ENCODE assay signal across 8 cellular contexts in genomic region chr5:80654391-80655230, GRCh38. TPM values are rescaled to one million over a fixed set of nuclear protein-coding genes. Genes with fewer than 3 reads are reported as not detected.
DNase-seq lines count a peak whose midpoint lies in the region; ATAC-seq and TF ChIP-seq lines count a peak whose summit lies in the region.

DHFR (minus strand) TSS chr5:80654983; CDS start chr5:80654489, 494 bp downstream.
MSH3 (plus strand) TSS chr5:80654652; CDS start chr5:80654728, 76 bp downstream.

- H3K4me1 ChIP-seq in upper lobe of right lung = peaks cover 19% of the 10 kb centered on the region

- no peaks in the 10 kb centered on the region for H3K27me3 Mint-ChIP-seq in T-helper 1 cell treated with Interleukin-12 subunit alpha and Interleukin-12 subunit beta and Interleukin-4 antibody, amounts not matched to agents 30 μg/mL and 1 μg/mL, for 36 hours (ENCODE audit: low read depth)
- no peaks in the 10 kb centered on the region for H3K27me3 Mint-ChIP-seq in progenitor cell of endocrine pancreas

- TF ChIP-seq CTCF in GM12875 (IDR thresholded peaks at IDR 0.05; ENCODE audit: borderline replicate concordance, insufficient read depth, low read depth, low read length) (no peak), progenitor cell of endocrine pancreas (IDR thresholded peaks at IDR 0.05; ENCODE audit: unreplicated experiment) (peak; percentile 42), upper lobe of right lung (IDR thresholded peaks at IDR 0.05) (no peak)

- H3K4me3 ChIP-seq in GM12875 (ENCODE audit: low read depth, low read length) = peak within 1 kb of the TSS; percentile 99
- H3K4me3 ChIP-seq in upper lobe of right lung = peak within 1 kb of the TSS; percentile 83

- ATAC-seq in HG02870 (IDR thresholded peaks at IDR 0.05; ENCODE audit: unreplicated experiment) = peak; percentile 31
- ATAC-seq in left ventricle myocardium superior = peak; percentile 86
- ATAC-seq in upper lobe of right lung = peak; percentile 94

- DNase-seq in NCI-H1694 treated with DMSO at 0.1 percent for 48 hours (lab: John Stamatoyannopoulos, UW) = peak; percentile 92
- peak; percentile 17 to 89 (median 78) for DNase-seq in amygdala (lab: John Stamatoyannopoulos, UW)
- DNase-seq in left ventricle myocardium superior = peak; percentile 93
- DNase-seq in progenitor cell of endocrine pancreas (ENCODE audit: low spot score, unreplicated experiment) = peak; percentile 72
- DNase-seq in upper lobe of right lung = peak; percentile 93

- intact Hi-C loops in left ventricle myocardium superior (cut with micrococcal nuclease) (no loop called here), upper lobe of right lung (cut with DNase I) (no loop called here)

- H3K4me1 Mint-ChIP-seq in T-helper 1 cell treated with Interleukin-12 subunit alpha and Interleukin-12 subunit beta and Interleukin-4 antibody, amounts not matched to agents 30 μg/mL and 1 μg/mL, for 36 hours (ENCODE audit: low read depth) = peaks cover 25% of the 10 kb centered on the region
- peaks cover 17% of the 10 kb centered on the region for H3K4me1 Mint-ChIP-seq in progenitor cell of endocrine pancreas (ENCODE audit: low read depth)

- no peaks in the 10 kb centered on the region for H3K9me3 ChIP-seq in upper lobe of right lung

- peak within 1 kb of the TSS; percentile 93 for H3K27ac ChIP-seq in upper lobe of right lung

- H3K36me3 Mint-ChIP-seq in T-helper 1 cell treated with Interleukin-12 subunit alpha and Interleukin-12 subunit beta and Interleukin-4 antibody, amounts not matched to agents 30 μg/mL and 1 μg/mL, for 36 hours (ENCODE audit: low read depth) = peaks cover 29% of the 10 kb centered on the region
- peaks cover 12% of the 10 kb centered on the region for H3K36me3 Mint-ChIP-seq in progenitor cell of endocrine pancreas (ENCODE audit: insufficient read depth)

- H3K36me3 ChIP-seq in upper lobe of right lung = peaks cover 29% of the 10 kb centered on the region

- no peaks in the 10 kb centered on the region for H3K9me3 Mint-ChIP-seq in T-helper 1 cell treated with Interleukin-12 subunit alpha and Interleukin-12 subunit beta and Interleukin-4 antibody, amounts not matched to agents 30 μg/mL and 1 μg/mL, for 36 hours
- no peaks in the 10 kb centered on the region for H3K9me3 Mint-ChIP-seq in progenitor cell of endocrine pancreas (ENCODE audit: low read depth)

- H3K27me3 ChIP-seq in upper lobe of right lung = no peaks in the 10 kb centered on the region

- H3K27ac Mint-ChIP-seq in T-helper 1 cell treated with Interleukin-12 subunit alpha and Interleukin-12 subunit beta and Interleukin-4 antibody, amounts not matched to agents 30 μg/mL and 1 μg/mL, for 36 hours = peak within 1 kb of the TSS; percentile 95
- H3K27ac Mint-ChIP-seq in progenitor cell of endocrine pancreas = peak within 1 kb of the TSS; percentile 96

- H3K4me3 Mint-ChIP-seq in T-helper 1 cell treated with Interleukin-12 subunit alpha and Interleukin-12 subunit beta and Interleukin-4 antibody, amounts not matched to agents 30 μg/mL and 1 μg/mL, for 36 hours = peak within 1 kb of the TSS; percentile 95
- peak within 1 kb of the TSS; percentile 93 for H3K4me3 Mint-ChIP-seq in progenitor cell of endocrine pancreas (ENCODE audit: low read depth)

RNA-seq across cellular contexts. Expression of gene DHFR, which starts in this region (rescaled TPM):
- total RNA-seq in left ventricle myocardium superior (10.5 TPM), progenitor cell of endocrine pancreas (41.1 and 45.4 TPM in 2 replicates), upper lobe of right lung (9.0 TPM)

RNA-seq across cellular contexts. Expression of gene MSH3, which starts in this region (rescaled TPM):
- 11.9 TPM for total RNA-seq in left ventricle myocardium superior
- total RNA-seq in progenitor cell of endocrine pancreas = 16.9 and 18.4 TPM in 2 replicates
- total RNA-seq in upper lobe of right lung = 13.7 TPM

Comparison
In these comparisons a context has a peak if more than half of its experiments do, and no peak if none do; other contexts are left out.
1. Peak in every context shown above with its lines: DNase-seq, ATAC-seq, H3K4me3 ChIP-seq and H3K27ac ChIP-seq.
2. ATAC-seq: peak in every context shown above with its lines; median percentile 94 in upper lobe of right lung; 86 in left ventricle myocardium superior; 31 in HG02870.